Comparison of ENCODE assay signal across 1 cellular context in genomic region chr13:27424246-27425150, GRCh38.
A peak's percentile ranks its signal among the peaks of the same experiment; 100 is the strongest.
TF ChIP-seq lines count a peak whose summit lies in the region.

Gene GTF3A, plus strand, starts transcription at chr13:27424619.

TF ChIP-seq in GM12878, 131 proteins besides CTCF, POLR2A, EP300 and RAD21 (continued from another document and continues in another):
- TF ChIP-seq PAX5 (IDR thresholded peaks at IDR 0.05; ENCODE audit: borderline replicate concordance, low read depth, low read length) = peak; percentile 57; the same call in 1 of the 2 replicates
- peak; percentile 83; the same call in 1 of the 2 replicates for TF ChIP-seq STAT1 (conservative IDR thresholded peaks at IDR 0.05)
- no peak for TF ChIP-seq SP1 (IDR thresholded peaks at IDR 0.05; ENCODE audit: low read depth, low read length)
- TF ChIP-seq POU2F2 (IDR thresholded peaks at IDR 0.05; ENCODE audit: borderline replicate concordance, low read depth, low read length) = 0 out of 3 replicates have a peak, but pooled peaks have one; percentile 34
- TF ChIP-seq ZSCAN29 (IDR thresholded peaks at IDR 0.05) = 0 out of 2 replicates have a peak, but pooled peaks have one; percentile 15
- no peak for TF ChIP-seq IRF5 (IDR thresholded peaks at IDR 0.05; ENCODE audit: borderline replicate concordance)
- TF ChIP-seq CREM (IDR thresholded peaks at IDR 0.05; ENCODE audit: low read depth) = no peak
- TF ChIP-seq IRF3 (IDR thresholded peaks at IDR 0.05) = 0 out of 2 replicates have a peak, but pooled peaks have one; percentile 21
- peak; percentile 31; the same call in 1 of the 2 replicates for TF ChIP-seq PKNOX1 (IDR thresholded peaks at IDR 0.05)
- peak; percentile 44 for TF ChIP-seq HDAC6 (IDR thresholded peaks at IDR 0.05; ENCODE audit: unreplicated experiment)
- peak; percentile 89 for TF ChIP-seq KLF5 (IDR thresholded peaks at IDR 0.05; ENCODE audit: partially characterized antibody)
- peak in 1 of 2 experiments; percentile 20; a peak in 1 of 4 replicates for TF ChIP-seq ETV6 (conservative IDR thresholded peaks at IDR 0.05 in 1 of 2, IDR thresholded peaks at IDR 0.05 in 1 of 2; ENCODE audit: borderline replicate concordance in 1 of 2, low read depth in 1 of 2)
- peak; percentile 97 for TF ChIP-seq NRF1 (conservative IDR thresholded peaks at IDR 0.05; ENCODE audit: low read depth, low read length)
- TF ChIP-seq FOXM1 (IDR thresholded peaks at IDR 0.05; ENCODE audit: low read depth, low read length) = no peak
- no peak for TF ChIP-seq SUPT20H (IDR thresholded peaks at IDR 0.05; ENCODE audit: borderline replicate concordance, control insufficient read depth, low read depth, low read length)
- peak; percentile 43; the same call in 1 of the 2 replicates for TF ChIP-seq TCF3 (IDR thresholded peaks at IDR 0.05; ENCODE audit: borderline replicate concordance, insufficient read depth, low read depth, low read length)
- no peak for TF ChIP-seq ZNF622 (IDR thresholded peaks at IDR 0.05)
- peak; percentile 74 for TF ChIP-seq MEF2B (IDR thresholded peaks at IDR 0.05; ENCODE audit: partially characterized antibody, poor library complexity, severe bottlenecking)
- TF ChIP-seq ATF3 (IDR thresholded peaks at IDR 0.05; ENCODE audit: borderline replicate concordance, extremely low read depth, low read depth, low read length) = peak; percentile 55; the same call in 1 of the 2 replicates
- 0 out of 2 replicates have a peak, but pooled peaks have one; percentile 55 for TF ChIP-seq RBBP5 (conservative IDR thresholded peaks at IDR 0.05)
- no peak for TF ChIP-seq CUX1 (IDR thresholded peaks at IDR 0.05; ENCODE audit: insufficient replicate concordance, low read depth, low read length)
- no peak for TF ChIP-seq CEBPZ (IDR thresholded peaks at IDR 0.05; ENCODE audit: low read depth, low read length)
- no peak for TF ChIP-seq SREBF2 (IDR thresholded peaks at IDR 0.05; ENCODE audit: low read length)
- no peak for TF ChIP-seq ZBED1 (IDR thresholded peaks at IDR 0.05; ENCODE audit: borderline replicate concordance)
- TF ChIP-seq ZNF207 (IDR thresholded peaks at IDR 0.05; ENCODE audit: borderline replicate concordance) = peak; percentile 81; the same call in 1 of the 2 replicates
- no peak for TF ChIP-seq TARDBP (IDR thresholded peaks at IDR 0.05; ENCODE audit: borderline replicate concordance)
- peak; percentile 49; the same call in 1 of the 2 replicates for TF ChIP-seq RAD51 (IDR thresholded peaks at IDR 0.05)
- peak; percentile 37; the same call in 1 of the 2 replicates for TF ChIP-seq RELB (IDR thresholded peaks at IDR 0.05; ENCODE audit: low read depth)
- peak; percentile 99 for TF ChIP-seq MXI1 (IDR thresholded peaks at IDR 0.05; ENCODE audit: low read depth, low read length)
- TF ChIP-seq NKRF (conservative IDR thresholded peaks at IDR 0.05) = peak; percentile 98
- no peak for TF ChIP-seq SMAD1 (IDR thresholded peaks at IDR 0.05; ENCODE audit: low read depth, partially characterized antibody)
- 0 out of 2 replicates have a peak, but pooled peaks have one; percentile 58 for TF ChIP-seq TCF12 (IDR thresholded peaks at IDR 0.05; ENCODE audit: low read depth, low read length)
- TF ChIP-seq MYB (IDR thresholded peaks at IDR 0.05; ENCODE audit: borderline replicate concordance, low read depth, low read length) = no peak
- peak; percentile 96 for TF ChIP-seq MYC (IDR thresholded peaks at IDR 0.05; ENCODE audit: insufficient read depth, insufficient read length, insufficient replicate concordance, low read length, severe bottlenecking)
- TF ChIP-seq CREB1 (IDR thresholded peaks at IDR 0.05; ENCODE audit: low read depth) = no peak; the same call in 1 of the 2 replicates
- no peak for TF ChIP-seq E2F4 (IDR thresholded peaks at IDR 0.05; ENCODE audit: low read depth, low read length)
- 0 out of 2 replicates have a peak, but pooled peaks have one; percentile 15 for TF ChIP-seq HDGF (IDR thresholded peaks at IDR 0.05)
- no peak; the same call in 1 of the 2 replicates for TF ChIP-seq MTA3 (IDR thresholded peaks at IDR 0.05; ENCODE audit: borderline replicate concordance, low read length)
